ENCODE assay signal across 8 cellular contexts in the genomic region with DNA sequence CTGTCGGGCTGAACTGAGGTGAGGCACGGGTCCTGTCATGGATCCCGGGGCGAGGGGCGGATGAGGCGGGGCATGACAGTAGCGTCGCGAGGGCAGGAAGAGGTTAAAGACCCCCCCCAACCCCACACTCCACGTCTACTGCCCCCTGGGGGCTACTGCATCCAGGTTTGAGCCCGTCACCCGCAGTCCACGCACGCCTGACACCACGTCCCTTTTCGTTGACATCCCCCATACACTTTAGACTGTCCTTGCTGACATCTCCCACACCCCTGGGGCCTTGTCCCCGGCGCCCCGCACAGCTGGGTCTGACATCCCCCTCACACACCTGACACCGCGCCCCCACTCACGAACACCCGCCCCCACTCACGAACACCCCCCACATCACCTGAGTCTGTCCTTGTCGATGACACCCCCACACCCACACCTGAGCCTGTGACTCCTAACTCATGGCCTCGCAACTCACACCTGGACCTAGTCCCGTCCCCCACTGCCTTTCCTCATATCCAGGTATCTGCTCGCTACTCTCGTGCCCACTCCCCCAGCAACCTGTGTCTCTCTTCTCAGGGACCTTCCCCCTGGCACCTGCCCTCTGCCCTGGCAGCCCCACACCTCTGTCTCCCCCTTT. TPM values are rescaled to one million over a fixed set of nuclear protein-coding genes. Genes with fewer than 3 reads are reported as not detected.
A peak's percentile ranks its signal among the peaks of the same experiment; 100 is the strongest.
DNase-seq lines count a peak whose midpoint lies in the region; ATAC-seq, FAIRE-seq and TF ChIP-seq lines count a peak whose summit lies in the region.

No MANE protein-coding gene starts in this region.

- CTCF ChIA-PET in activated naive CD4-positive, alpha-beta T cell treated with anti-CD3 and anti-CD28 coated beads for 36 hours (lab: Charles Lee): interaction anchor here (0.7 to 1.7 kb wide), 3 partner anchors 10 to 27 kb away, joined by 3 to 6 read pairs (median 6); no protein-coding TSS in a partner anchor

- peak overlapping the region; percentile 85 for H3K4me3 Mint-ChIP-seq in activated naive CD4-positive, alpha-beta T cell treated with anti-CD3 and anti-CD28 coated beads for 36 hours

- H3K36me3 Mint-ChIP-seq in activated naive CD4-positive, alpha-beta T cell treated with anti-CD3 and anti-CD28 coated beads for 36 hours (ENCODE audit: low read depth): peaks cover 3% of the 10 kb centered on the region

- WGBS in lung, 2 donors: 1 to 3% methylated on average over 23 to 29 of the region's 29 CpGs

- H3K27ac Mint-ChIP-seq in activated naive CD4-positive, alpha-beta T cell treated with anti-CD3 and anti-CD28 coated beads for 36 hours: peak overlapping the region; percentile 72

- H3K4me1 Mint-ChIP-seq in activated naive CD4-positive, alpha-beta T cell treated with anti-CD3 and anti-CD28 coated beads for 36 hours (ENCODE audit: low read depth): peaks cover 44% of the 10 kb centered on the region

- TF ChIP-seq CTCF in brain microvascular endothelial cell (IDR thresholded peaks at IDR 0.05; ENCODE audit: low read depth, low read length, missing control alignments): peak; percentile 39
- no peak for TF ChIP-seq CTCF in lung (IDR thresholded peaks at IDR 0.05; ENCODE audit: control extremely low read depth, extremely low read depth)
- no peak for TF ChIP-seq CTCF in vagina (IDR thresholded peaks at IDR 0.05)

- no peaks in the 10 kb centered on the region for H3K9me3 ChIP-seq in MG63
- no peaks in the 10 kb centered on the region for H3K9me3 ChIP-seq in lung (ENCODE audit: control insufficient read depth in 2 of 2, insufficient read depth in 1 of 2, low read length in 1 of 2)
- no peaks in the 10 kb centered on the region for H3K9me3 ChIP-seq in vagina

- H3K4me1 ChIP-seq in lung (ENCODE audit: control insufficient read depth in 2 of 2, insufficient read depth in 2 of 2, low read length in 2 of 2) (peaks cover 12 to 16% of the 10 kb centered on the region in 2 donors), vagina (peaks cover 35% of the 10 kb centered on the region)

- intact Hi-C loops in activated naive CD4-positive, alpha-beta T cell treated with anti-CD3 and anti-CD28 coated beads for 36 hours (cut with micrococcal nuclease): no loop called here
- intact Hi-C loops in vagina (cut with DNase I): loop anchor here (5.0 kb wide), 1 partner anchor 73 kb away; a partner anchor contains a TSS

- in situ Hi-C loops in brain microvascular endothelial cell (cut with HindIII; ENCODE audit: low pct_ligation_motif_present, low sequenced_read_pairs): no loop called here

- no peak for FAIRE-seq in urothelium cell line (lab: Jason Lieb, UNC)

- no peaks in the 10 kb centered on the region for H3K9me3 Mint-ChIP-seq in activated naive CD4-positive, alpha-beta T cell treated with anti-CD3 and anti-CD28 coated beads for 36 hours

- H3K27ac ChIP-seq in brain microvascular endothelial cell (peak overlapping the region; percentile 10), lung (ENCODE audit: low read depth in 1 of 2, low read length in 1 of 2) (peak overlapping the region; percentile 46 to 79), vagina (peak overlapping the region; percentile 81)

- TF ChIP-seq POLR2A in vagina (IDR thresholded peaks at IDR 0.05): no peak

- H3K27me3 ChIP-seq in MG63 (peaks cover 12% of the 10 kb centered on the region; the same call in 1 of the 2 replicates), brain microvascular endothelial cell (replicated peaks) (no peaks in the 10 kb centered on the region), lung (ENCODE audit: control insufficient read depth, insufficient read depth) (no peaks in the 10 kb centered on the region), vagina (no peaks in the 10 kb centered on the region)

- H3K4me3 ChIP-seq in MG63 (peak overlapping the region; percentile 57), brain microvascular endothelial cell (ENCODE audit: low read depth, low read length) (peak overlapping the region; percentile 71), lung (peak overlapping the region; percentile 58), vagina (peak overlapping the region; percentile 86 to 89)

- peaks cover 25% of the 10 kb centered on the region for H3K36me3 ChIP-seq in MG63
- H3K36me3 ChIP-seq in brain microvascular endothelial cell (replicated peaks): peaks cover 11% of the 10 kb centered on the region
- peaks cover 0 to 6% of the 10 kb centered on the region in 2 donors for H3K36me3 ChIP-seq in lung (ENCODE audit: control insufficient read depth in 2 of 2, insufficient read depth in 2 of 2, low read length in 2 of 2)
- H3K36me3 ChIP-seq in vagina: no peaks in the 10 kb centered on the region

- H3K27me3 Mint-ChIP-seq in activated naive CD4-positive, alpha-beta T cell treated with anti-CD3 and anti-CD28 coated beads for 36 hours (ENCODE audit: low read depth): no peaks in the 10 kb centered on the region

- no peak for DNase-seq in activated naive CD4-positive, alpha-beta T cell treated with anti-CD3 and anti-CD28 coated beads for 36 hours
- DNase-seq in activated naive CD4-positive, alpha-beta T cell treated with anti-CD3 and anti-CD28 coated beads, Interleukin-2, amount 50 U/mL, for 16 hours: no peak
- DNase-seq in MG63 (no peak), brain microvascular endothelial cell (no peak), lung (ENCODE audit: low spot score) (no peak), vagina (ENCODE audit: extremely low spot score in 2 of 2) (no peak), activated gamma-delta T cell (lab: John Stamatoyannopoulos, UW) (no peak), urothelium cell line (ENCODE audit: low spot score) (no peak)

- ATAC-seq in lung (ENCODE audit: insufficient read depth, low FRiP score): no peak

RNA-seq across cellular contexts. Expression of a gene that starts 0.4 kb away (rescaled TPM):
- 1 to 10 TPM; 6.7 to 8.5 TPM for total RNA-seq in activated naive CD4-positive, alpha-beta T cell treated with anti-CD3 and anti-CD28 coated beads for 36 hours
- total RNA-seq in MG63 (2014; rRNA removed; shearing (Covaris generic); ENCODE audit: low replicate concordance): 2.0 and 10.0 TPM in 2 replicates
- total RNA-seq in lung (10 to 100 TPM in 1 of 2 donors, 1 to 10 TPM in 1; 7.5 to 10.1 TPM), vagina (6.6 TPM)
- polyA plus RNA-seq in lung: 1 to 10 TPM; 5.8 to 6.4 TPM

RNA-seq across cellular contexts. Expression of a gene that starts 30.8 kb away (rescaled TPM):
- 10 to 100 TPM; 24.2 to 24.6 TPM for total RNA-seq in activated naive CD4-positive, alpha-beta T cell treated with anti-CD3 and anti-CD28 coated beads for 36 hours
- 219 and 267 TPM in 2 replicates for total RNA-seq in MG63 (2014; rRNA removed; shearing (Covaris generic); ENCODE audit: low replicate concordance)
- total RNA-seq in lung: 10 to 100 TPM; 23.5 to 33.1 TPM
- polyA plus RNA-seq in lung: 10 to 100 TPM; 31.2 to 33.3 TPM
- total RNA-seq in vagina: 26.5 TPM

RNA-seq across cellular contexts. Expression of a gene that starts 30.9 kb away (rescaled TPM):
- total RNA-seq in activated naive CD4-positive, alpha-beta T cell treated with anti-CD3 and anti-CD28 coated beads for 36 hours: 100 to 1,000 TPM; 149 to 154 TPM
- total RNA-seq in MG63 (2014; rRNA removed; shearing (Covaris generic); ENCODE audit: low replicate concordance): 57.3 and 58.7 TPM in 2 replicates
- total RNA-seq in lung (10 to 100 TPM; 55.2 to 73.4 TPM), vagina (57.9 TPM)
- 10 to 100 TPM; 27.6 to 63.9 TPM for polyA plus RNA-seq in lung

Comparison
In these comparisons a context has a peak if more than half of its experiments do, and no peak if none do; other contexts are left out.
1. H3K27ac ChIP-seq: peak in every context shown above with its lines; median percentile 81 in vagina; 62 in lung; 10 in brain microvascular endothelial cell.